In the genomic region with DNA sequence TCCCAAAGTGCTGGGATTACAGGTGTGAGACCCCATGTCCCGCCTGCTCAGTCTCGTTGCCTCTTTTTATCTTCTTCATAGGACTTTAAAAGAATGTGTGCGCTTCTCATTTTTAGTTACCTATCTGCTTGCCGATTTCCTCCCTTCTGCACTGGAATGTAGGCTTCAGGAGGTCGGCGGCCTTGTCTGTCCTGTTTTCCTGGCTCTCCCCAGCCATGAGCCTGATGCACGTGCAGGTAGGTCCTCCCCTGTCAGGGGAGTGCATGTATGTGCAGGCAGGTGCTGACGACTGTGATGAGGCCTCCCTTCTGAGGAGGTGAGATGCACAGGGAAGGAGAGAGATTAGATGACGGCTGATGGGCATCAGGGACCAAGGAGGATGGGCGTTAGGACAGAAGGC, we compare ENCODE assay signal across 21 cellular contexts. TPM values are rescaled to one million over a fixed set of nuclear protein-coding genes. Genes with fewer than 3 reads are reported as not detected.
DNase-seq lines count a peak whose midpoint lies in the region; ATAC-seq and TF ChIP-seq lines count a peak whose summit lies in the region.
"Had no signal": no experiment of that assay in that cellular context is flagged by ENCODE, and none has a peak within 500 bp of the region (broad histone marks: within the 10 kb centered on the region; RNA-seq: fewer than 3 reads in every experiment).

No MANE protein-coding gene starts in this region.

- peaks cover 8% of the 10 kb centered on the region for H3K4me1 ChIP-seq in OCI-LY3 (ENCODE audit: low read length)
- peaks cover 0 to 2% of the 10 kb centered on the region in 2 donors for H3K4me1 ChIP-seq in neuronal stem cell (ENCODE audit: control insufficient read depth in 2 of 2, insufficient read depth in 1 of 2, low read depth in 1 of 2, low read length in 2 of 2)
- H3K4me1 ChIP-seq in CD4-positive, alpha-beta memory T cell (ENCODE audit: insufficient read depth, low read length): no peaks in the 10 kb centered on the region
- H3K4me1 ChIP-seq: HAP-1 had no signal

- H3K4me1 Mint-ChIP-seq in type B pancreatic cell (ENCODE audit: unreplicated experiment): no peaks in the 10 kb centered on the region
- H3K4me1 Mint-ChIP-seq in CD4-positive, alpha-beta memory T cell: peaks cover 3 to 7% (median 5%) of the 10 kb centered on the region in 4 donors
- H3K4me1 Mint-ChIP-seq in stimulated activated effector memory CD8-positive, alpha-beta T cell treated with anti-CD3 and anti-CD28 coated beads, Interleukin-12 subunit alpha, Interleukin-12 subunit beta, amount 100 ng/mL, for 72 hours: peaks cover 7% of the 10 kb centered on the region

- H3K27me3 ChIP-seq in OCI-LY3 (ENCODE audit: low read depth, low read length): peaks cover 9% of the 10 kb centered on the region
- peaks cover 0 to 16% (median 0%) of the 10 kb centered on the region in 3 experiments for H3K27me3 ChIP-seq in neuronal stem cell (ENCODE audit: control insufficient read depth in 3 of 3, insufficient read depth in 3 of 3, low read depth in 1 of 3, low read length in 3 of 3)
- no peaks in the 10 kb centered on the region for H3K27me3 ChIP-seq in CD4-positive, alpha-beta memory T cell (ENCODE audit: insufficient read depth, low read length)
- H3K27me3 ChIP-seq: BLaER1 had no signal

- H2BK120ac ChIP-seq in neuronal stem cell (ENCODE audit: low read depth, low read length): no peak overlapping the region

- no peak overlapping the region for H2AK5ac ChIP-seq in neuronal stem cell (ENCODE audit: low read depth, low read length)

- H3K9ac ChIP-seq in OCI-LY3 (ENCODE audit: low read length): no peak overlapping the region
- H3K9ac ChIP-seq in neuronal stem cell (ENCODE audit: low read depth, low read length, poor library complexity): peak overlapping the region; percentile 32
- H3K9ac ChIP-seq: BLaER1 had no signal

- H3K18ac ChIP-seq in neuronal stem cell (ENCODE audit: low read length): peak overlapping the region; percentile 31

- H4K20me1 ChIP-seq in OCI-LY3 (ENCODE audit: insufficient read depth, low read length): no peaks in the 10 kb centered on the region
- H4K20me1 ChIP-seq: BLaER1 had no signal

- no peak overlapping the region for H3K4ac ChIP-seq in neuronal stem cell (ENCODE audit: low read length)

- H4K91ac ChIP-seq in neuronal stem cell (ENCODE audit: low read depth, low read length, poor library complexity): no peak overlapping the region

- H2BK5ac ChIP-seq in neuronal stem cell (ENCODE audit: low read length): no peak overlapping the region

- H3K4me2 ChIP-seq in OCI-LY3 (ENCODE audit: low read length) (0 out of 2 replicates have a peak overlapping the region, but pooled peaks have one; percentile 9), neuronal stem cell (ENCODE audit: insufficient read depth, low read length, poor library complexity, severe bottlenecking) (no peak overlapping the region)
- H3K4me2 ChIP-seq: BLaER1 had no signal

- peaks cover 60% of the 10 kb centered on the region for H3K27me3 Mint-ChIP-seq in type B pancreatic cell
- peaks cover 15 to 33% of the 10 kb centered on the region in 2 donors for H3K27me3 Mint-ChIP-seq in CD4-positive, alpha-beta memory T cell

- H2AFZ ChIP-seq in OCI-LY3 (ENCODE audit: low read depth, low read length) (no peak overlapping the region), neuronal stem cell (ENCODE audit: low read length) (no peak overlapping the region)

- H3K14ac ChIP-seq in neuronal stem cell (ENCODE audit: low read length): no peak overlapping the region

- H3K9me3 Mint-ChIP-seq in type B pancreatic cell: no peaks in the 10 kb centered on the region
- peaks cover 0 to 1% (median 0%) of the 10 kb centered on the region in 8 donors for H3K9me3 Mint-ChIP-seq in CD4-positive, alpha-beta memory T cell
- no peaks in the 10 kb centered on the region for H3K9me3 Mint-ChIP-seq in stimulated activated effector memory CD8-positive, alpha-beta T cell treated with anti-CD3 and anti-CD28 coated beads, Interleukin-12 subunit alpha, Interleukin-12 subunit beta, amount 100 ng/mL, for 72 hours
- H3K9me3 Mint-ChIP-seq: CD4-positive, CD25-positive, alpha-beta regulatory T cell; CD8-positive, alpha-beta memory T cell; HFFc6 had no signal

- WGBS in neuronal stem cell (ENCODE audit: extremely low coverage in 2 of 2, insufficient read length in 2 of 2, insufficient replicate concordance in 1 of 2), 2 donors: no CpG with 5 or more reads among the region's 10 CpGs

- no peaks in the 10 kb centered on the region for H3K79me1 ChIP-seq in neuronal stem cell (ENCODE audit: low read depth, low read length)

- H3K36me3 Mint-ChIP-seq in type B pancreatic cell: no peaks in the 10 kb centered on the region
- no peaks in the 10 kb centered on the region for H3K36me3 Mint-ChIP-seq in CD4-positive, alpha-beta memory T cell
- no peaks in the 10 kb centered on the region for H3K36me3 Mint-ChIP-seq in stimulated activated effector memory CD8-positive, alpha-beta T cell treated with anti-CD3 and anti-CD28 coated beads, Interleukin-12 subunit alpha, Interleukin-12 subunit beta, amount 100 ng/mL, for 72 hours
- H3K36me3 Mint-ChIP-seq: CD4-positive, CD25-positive, alpha-beta regulatory T cell; CD8-positive, alpha-beta memory T cell had no signal

- H3K27ac ChIP-seq in OCI-LY3 (ENCODE audit: low read length) (no peak overlapping the region), neuronal stem cell (replicated peaks; ENCODE audit: low read length) (no peak overlapping the region)
- H3K27ac ChIP-seq in CD4-positive, alpha-beta memory T cell (ENCODE audit: low read depth, low read length): no peak overlapping the region
- H3K27ac ChIP-seq: 22Rv1, BLaER1, C4-2B had no signal

- intact Hi-C loops in CD4-positive, alpha-beta memory T cell (cut with micrococcal nuclease): no loop called here

- CTCF ChIA-PET in CD4-positive, alpha-beta memory T cell (lab: Charles Lee; ENCODE audit: partially characterized antibody): no interaction called here

- no peak overlapping the region for H2BK15ac ChIP-seq in neuronal stem cell (ENCODE audit: low read length)

- H2BK12ac ChIP-seq in neuronal stem cell (ENCODE audit: low read length): no peak overlapping the region

- no peak for ATAC-seq in stimulated activated effector memory CD8-positive, alpha-beta T cell treated with anti-CD3 and anti-CD28 coated beads, Interleukin-12 subunit alpha, Interleukin-12 subunit beta, amount 100 ng/mL, for 72 hours

- TF ChIP-seq CTCF in OCI-LY3 (IDR thresholded peaks at IDR 0.05; ENCODE audit: low read depth, low read length) (no peak), type B pancreatic cell (conservative IDR thresholded peaks at IDR 0.05) (no peak)

- H3K27ac Mint-ChIP-seq in type B pancreatic cell: peak overlapping the region; percentile 42
- H3K27ac Mint-ChIP-seq in CD4-positive, alpha-beta memory T cell: no peak overlapping the region
- no peak overlapping the region for H3K27ac Mint-ChIP-seq in stimulated activated effector memory CD8-positive, alpha-beta T cell treated with anti-CD3 and anti-CD28 coated beads, Interleukin-12 subunit alpha, Interleukin-12 subunit beta, amount 100 ng/mL, for 72 hours
- H3K27ac Mint-ChIP-seq: B cell; CD4-positive, CD25-positive, alpha-beta regulatory T cell; HFFc6 had no signal

- DNase-seq in NCI-H146 (lab: John Stamatoyannopoulos, UW): peak; percentile 21
- no peak for DNase-seq in NCI-H146 treated with DMSO at 0.1 percent for 48 hours (lab: John Stamatoyannopoulos, UW; ENCODE audit: unreplicated experiment)
- no peak for DNase-seq in neuronal stem cell (ENCODE audit: low spot score)
- DNase-seq in type B pancreatic cell (ENCODE audit: extremely low spot score, unreplicated experiment): no peak
- DNase-seq in CD4-positive, alpha-beta memory T cell: no peak
- DNase-seq in superior temporal gyrus (ENCODE audit: extremely low spot score): no peak
- DNase-seq in stimulated activated effector memory CD8-positive, alpha-beta T cell treated with anti-CD3 and anti-CD28 coated beads, Interleukin-12 subunit alpha, Interleukin-12 subunit beta, amount 100 ng/mL, for 72 hours (ENCODE audit: low spot score in 2 of 2): no peak
- DNase-seq: CD4-positive, CD25-positive, alpha-beta regulatory T cell; CD8-positive, alpha-beta memory T cell; DMS 273 treated with DMSO at 0.1 percent for 48 hours; DMS79 treated with DMSO at 0.1 percent for 48 hours; GF-D8; GOT3; HFFc6 had no signal

- H3K36me3 ChIP-seq in OCI-LY3 (replicated peaks; ENCODE audit: low read depth, low read length): no peaks in the 10 kb centered on the region
- no peaks in the 10 kb centered on the region for H3K36me3 ChIP-seq in neuronal stem cell (replicated peaks in 1 of 2; ENCODE audit: control insufficient read depth in 2 of 2, insufficient read depth in 2 of 2, low read length in 2 of 2)
- H3K36me3 ChIP-seq in CD4-positive, alpha-beta memory T cell (ENCODE audit: insufficient read depth, low read length): no peaks in the 10 kb centered on the region
- H3K36me3 ChIP-seq: BLaER1, HAP-1 had no signal

- POLR2A ChIA-PET in CD4-positive, alpha-beta memory T cell (lab: Charles Lee; ENCODE audit: partially characterized antibody): no interaction called here

- H3K9me3 ChIP-seq in OCI-LY3 (ENCODE audit: insufficient read depth, low read length): no peaks in the 10 kb centered on the region
- H3K9me3 ChIP-seq in neuronal stem cell (replicated peaks in 1 of 2; ENCODE audit: control insufficient read depth in 2 of 2, insufficient read depth in 1 of 2, low read depth in 1 of 2, low read length in 2 of 2): no peaks in the 10 kb centered on the region
- no peaks in the 10 kb centered on the region for H3K9me3 ChIP-seq in CD4-positive, alpha-beta memory T cell (ENCODE audit: control insufficient read depth in 1 of 2, low read length in 2 of 2)
- H3K9me3 ChIP-seq: BLaER1, HAP-1 had no signal

- no peak overlapping the region for H4K8ac ChIP-seq in neuronal stem cell (ENCODE audit: low read depth, low read length)

- no peaks in the 10 kb centered on the region for H3K79me2 ChIP-seq in OCI-LY3 (ENCODE audit: low read length)

- H3K4me3 Mint-ChIP-seq in type B pancreatic cell: no peak overlapping the region
- H3K4me3 Mint-ChIP-seq in CD4-positive, alpha-beta memory T cell: no peak overlapping the region
- H3K4me3 Mint-ChIP-seq in stimulated activated effector memory CD8-positive, alpha-beta T cell treated with anti-CD3 and anti-CD28 coated beads, Interleukin-12 subunit alpha, Interleukin-12 subunit beta, amount 100 ng/mL, for 72 hours: no peak overlapping the region
- H3K4me3 Mint-ChIP-seq: B cell; CD4-positive, CD25-positive, alpha-beta regulatory T cell; CD8-positive, alpha-beta memory T cell; HFFc6 had no signal

- H3K4me3 ChIP-seq in OCI-LY3 (ENCODE audit: low read length): no peak overlapping the region
- peak overlapping the region in 1 of 2 donors; percentile 50 for H3K4me3 ChIP-seq in neuronal stem cell (ENCODE audit: low read length in 2 of 2)
- H3K4me3 ChIP-seq in CD4-positive, alpha-beta memory T cell (ENCODE audit: low read length in 2 of 2): no peak overlapping the region
- H3K4me3 ChIP-seq: BLaER1, HAP-1 had no signal

- no peak overlapping the region for H3K23ac ChIP-seq in neuronal stem cell (ENCODE audit: low read depth, low read length, poor library complexity)

RNA-seq across cellular contexts. Expression of a gene that starts 13.6 kb away (rescaled TPM):
- polyA plus RNA-seq in neuronal stem cell (2013, experiment 1 of 2): 0.15 TPM
- polyA plus RNA-seq in neuronal stem cell (2013, experiment 2 of 2): 0.21 TPM
- total RNA-seq in type B pancreatic cell (ENCODE audit: low replicate concordance): 0.93 and 1.1 TPM in 2 replicates
- total RNA-seq in CD4-positive, alpha-beta memory T cell: not detected
- polyA plus RNA-seq in CD4-positive, alpha-beta memory T cell: under 1 TPM; 0.17 to 0.20 TPM
- total RNA-seq: CD4-positive, CD25-positive, alpha-beta regulatory T cell; G401; HFFc6 had no signal

RNA-seq across cellular contexts. Expression of a gene that starts 18.1 kb away (rescaled TPM):
- polyA plus RNA-seq in neuronal stem cell (2013, experiment 1 of 2): 15.2 TPM
- polyA plus RNA-seq in neuronal stem cell (2013, experiment 2 of 2): 15.6 TPM
- total RNA-seq in type B pancreatic cell (ENCODE audit: low replicate concordance): 23.0 and 28.9 TPM in 2 replicates
- total RNA-seq in CD4-positive, alpha-beta memory T cell: 10 to 100 TPM; 21.3 to 22.7 TPM
- polyA plus RNA-seq in CD4-positive, alpha-beta memory T cell: 10 to 100 TPM; 13.0 to 20.8 TPM
